In genomic region chr6:88722691-88723090, GRCh38 we compare ENCODE assay signal across 29 cellular contexts.
"Had no signal": no experiment of that assay in that cellular context is flagged by ENCODE, and none has a peak within 500 bp of the region (broad histone marks: within the 10 kb centered on the region; RNA-seq: fewer than 3 reads in every experiment).

No MANE protein-coding gene starts in this region.

- H3K9ac ChIP-seq: parathyroid adenoma had no signal

- H3K4me3 ChIP-seq: gastroesophageal sphincter, hepatocyte, psoas muscle, sigmoid colon, thoracic aorta had no signal

- H3K79me2 ChIP-seq: hepatocyte, parathyroid adenoma had no signal

- DNase-seq: activated CD4-positive, alpha-beta T cell treated with anti-CD3 and anti-CD28 coated beads for 48 hours; activated CD4-positive, alpha-beta T cell treated with anti-CD3 and anti-CD28 coated beads, Interleukin-2, amount 50 U/mL, for 48 hours; activated CD8-positive, alpha-beta memory T cell treated with anti-CD3 and anti-CD28 coated beads, Interleukin-2, amount 50 U/mL, for 48 hours; activated gamma-delta T cell treated with Interleukin-2 at 50 U/mL for 16 hours; activated naive CD4-positive, alpha-beta T cell treated with anti-CD3 and anti-CD28 coated beads, Interleukin-2, amount 50 U/mL, for 16 hours; activated T-cell treated with anti-CD3 and anti-CD28 coated beads, Interleukin-2, amount 50 U/mL, for 24 hours; caudate nucleus; endodermal cell; kidney; left colon; naive thymus-derived CD8-positive, alpha-beta T cell; occipital lobe; psoas muscle; sigmoid colon; small intestine; stimulated activated CD4-positive, alpha-beta T cell treated with anti-CD3 and anti-CD28 coated beads, Interleukin-4, amount 100 ng/mL, for 24 hours; T-helper 17 cell; T1000; WERI-Rb-1 had no signal

- H3K27ac ChIP-seq: gastroesophageal sphincter, hepatocyte, parathyroid adenoma, psoas muscle, sigmoid colon, thoracic aorta, WERI-Rb-1 had no signal

- H3K4me1 ChIP-seq: gastroesophageal sphincter, parathyroid adenoma, psoas muscle, sigmoid colon had no signal

- H3K27me3 ChIP-seq: gastroesophageal sphincter, hepatocyte, sigmoid colon had no signal

- H3K27me3 Mint-ChIP-seq: activated T-cell treated with anti-CD3 and anti-CD28 coated beads, Interleukin-2, amount 50 U/mL, for 24 hours; activated T-helper 17 cell treated with anti-CD3 and anti-CD28 coated beads, Interleukin-2, amount 50 U/mL, for 72 hours; dendritic cell treated with granulocyte-macrophage colony-stimulating factor and Interleukin-4, amounts not matched to agents 40 ng/mL and 50 ng/mL, for 4 days; naive thymus-derived CD8-positive, alpha-beta T cell; stimulated activated naive CD8-positive, alpha-beta T cell treated with anti-CD3 and anti-CD28 coated beads, Interleukin-15, Interleukin-2, amounts not matched to agents 100 ng/mL and 50 ng/mL, for 24 hours; T-helper 17 cell had no signal

- H2AFZ ChIP-seq: hepatocyte, parathyroid adenoma had no signal

- H3K9me3 ChIP-seq: gastroesophageal sphincter, psoas muscle, sigmoid colon, thoracic aorta had no signal

- H3K4me2 ChIP-seq: hepatocyte had no signal

- H3K27ac Mint-ChIP-seq: activated T-cell treated with anti-CD3 and anti-CD28 coated beads, Interleukin-2, amount 50 U/mL, for 24 hours; activated T-helper 17 cell treated with anti-CD3 and anti-CD28 coated beads, Interleukin-2, amount 50 U/mL, for 72 hours; dendritic cell treated with granulocyte-macrophage colony-stimulating factor and Interleukin-4, amounts not matched to agents 40 ng/mL and 50 ng/mL, for 4 days; stimulated activated effector memory CD8-positive, alpha-beta T cell treated with anti-CD3 and anti-CD28 coated beads, Interleukin-12 subunit alpha, Interleukin-12 subunit beta, amount 100 ng/mL, for 72 hours; stimulated activated naive CD8-positive, alpha-beta T cell treated with anti-CD3 and anti-CD28 coated beads, Interleukin-15, Interleukin-2, amounts not matched to agents 100 ng/mL and 50 ng/mL, for 24 hours; T-helper 17 cell had no signal

- H3K9me3 Mint-ChIP-seq: activated T-cell treated with anti-CD3 and anti-CD28 coated beads, Interleukin-2, amount 50 U/mL, for 24 hours; activated T-helper 17 cell treated with anti-CD3 and anti-CD28 coated beads, Interleukin-2, amount 50 U/mL, for 72 hours; dendritic cell treated with granulocyte-macrophage colony-stimulating factor and Interleukin-4, amounts not matched to agents 40 ng/mL and 50 ng/mL, for 4 days; neural crest cell; stimulated activated effector memory CD8-positive, alpha-beta T cell treated with anti-CD3 and anti-CD28 coated beads, Interleukin-12 subunit alpha, Interleukin-12 subunit beta, amount 100 ng/mL, for 72 hours; stimulated activated naive CD8-positive, alpha-beta T cell treated with anti-CD3 and anti-CD28 coated beads, Interleukin-15, Interleukin-2, amounts not matched to agents 100 ng/mL and 50 ng/mL, for 24 hours had no signal

- H3K4me3 Mint-ChIP-seq: activated T-cell treated with anti-CD3 and anti-CD28 coated beads, Interleukin-2, amount 50 U/mL, for 24 hours; activated T-helper 17 cell treated with anti-CD3 and anti-CD28 coated beads, Interleukin-2, amount 50 U/mL, for 72 hours; dendritic cell treated with granulocyte-macrophage colony-stimulating factor and Interleukin-4, amounts not matched to agents 40 ng/mL and 50 ng/mL, for 4 days; naive thymus-derived CD8-positive, alpha-beta T cell; neural crest cell; stimulated activated effector memory CD8-positive, alpha-beta T cell treated with anti-CD3 and anti-CD28 coated beads, Interleukin-12 subunit alpha, Interleukin-12 subunit beta, amount 100 ng/mL, for 72 hours; stimulated activated naive CD8-positive, alpha-beta T cell treated with anti-CD3 and anti-CD28 coated beads, Interleukin-15, Interleukin-2, amounts not matched to agents 100 ng/mL and 50 ng/mL, for 24 hours; T-helper 17 cell had no signal

- H3K36me3 ChIP-seq: gastroesophageal sphincter, sigmoid colon, thoracic aorta, WERI-Rb-1 had no signal

- FAIRE-seq: kidney, small intestine, urothelium cell line had no signal

- H3K4me1 Mint-ChIP-seq: neural crest cell had no signal
